20 cellular contexts compared by ENCODE assay signal in the genomic region with DNA sequence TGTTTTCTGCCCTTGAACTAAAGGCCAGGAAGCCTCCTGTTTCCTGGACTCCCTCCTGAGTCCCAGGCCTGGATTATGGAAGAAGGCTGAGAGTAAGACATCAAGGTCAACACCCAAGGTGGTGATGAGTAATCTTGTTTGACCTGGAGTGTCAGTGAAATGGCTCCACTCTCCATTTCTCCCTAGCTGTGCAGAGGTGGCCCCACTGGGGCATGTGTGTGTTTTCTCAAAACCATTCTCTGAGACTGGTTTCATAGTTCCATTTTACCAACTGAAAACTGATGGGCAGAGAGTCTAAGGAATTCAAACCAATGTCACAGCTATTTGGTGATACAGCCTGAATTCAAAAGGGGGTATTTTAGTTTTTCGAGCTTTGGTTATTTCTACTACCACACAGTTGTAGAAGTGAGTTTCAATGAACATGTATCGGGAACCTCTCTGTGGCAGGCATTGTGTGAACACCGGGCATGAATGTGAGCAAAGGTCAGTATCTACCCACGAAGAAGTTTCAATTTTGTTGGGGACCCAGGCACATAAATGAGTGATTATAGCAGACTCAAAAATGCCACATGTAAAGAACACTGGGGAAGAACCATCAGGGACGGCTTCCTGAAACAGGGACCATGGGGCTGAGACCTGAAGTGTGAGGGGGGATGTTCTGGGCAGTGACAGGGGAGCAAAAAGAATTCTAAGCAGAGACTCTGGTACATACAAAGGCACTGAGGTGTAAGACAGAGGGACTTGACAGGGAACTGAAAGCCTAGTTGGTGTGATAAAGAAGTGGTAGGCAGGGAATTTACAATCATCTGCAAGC.
A peak's percentile ranks its signal among the peaks of the same experiment; 100 is the strongest.
DNase-seq lines count a peak whose midpoint lies in the region; ATAC-seq, FAIRE-seq and TF ChIP-seq lines count a peak whose summit lies in the region.
"Had no signal": no experiment of that assay in that cellular context is flagged by ENCODE, and none has a peak within 500 bp of the region (broad histone marks: within the 10 kb centered on the region; RNA-seq: fewer than 3 reads in every experiment).

No MANE protein-coding gene starts in this region.

- H3K27me3 ChIP-seq in layer of hippocampus (ENCODE audit: control insufficient read depth, insufficient read depth, low read length) = no peaks in the 10 kb centered on the region

- no peak for TF ChIP-seq POLR2A in GM12891 (IDR thresholded peaks at IDR 0.05; ENCODE audit: low read depth, low read length)

- DNase-seq in CD1c-positive myeloid dendritic cell (ENCODE audit: extremely low spot score) (peak; percentile 31), epidermal melanocyte (ENCODE audit: insufficient read length, low spot score) (no peak), middle frontal gyrus (ENCODE audit: extremely low spot score, low spot score) (no peak), GM12891 (ENCODE audit: insufficient read length, low spot score) (no peak)
- DNase-seq: C1 segment of cervical spinal cord, DMS 273 treated with DMSO at 0.1 percent for 48 hours, GDM1, KBM-7, NCI-H1092, NCI-H146, NCI-H2107, NCI-H2227 treated with DMSO at 0.1 percent for 48 hours, NCI-H524 treated with DMSO at 0.1 percent for 48 hours, Right ventricle myocardium superior had no signal

- ATAC-seq in GM18907 (IDR thresholded peaks at IDR 0.05; ENCODE audit: unreplicated experiment) = peak; percentile 49
- peak; percentile 85 for ATAC-seq in HG02798 (IDR thresholded peaks at IDR 0.05; ENCODE audit: poor library complexity, unreplicated experiment)
- no peak for ATAC-seq in HG03457 (IDR thresholded peaks at IDR 0.05; ENCODE audit: unreplicated experiment)

- H3K27ac ChIP-seq in layer of hippocampus (ENCODE audit: low read depth, low read length) = peak overlapping the region; percentile 5
- H3K27ac ChIP-seq: SK-N-MC had no signal

- FAIRE-seq in GM12891 (lab: Jason Lieb, UNC) = no peak
- FAIRE-seq: RCC 7860 had no signal

TF ChIP-seq in GM12891, 5 proteins besides CTCF, POLR2A, EP300 and RAD21:
- TF ChIP-seq PAX5 (IDR thresholded peaks at IDR 0.05; ENCODE audit: insufficient read depth, low read length, severe bottlenecking) (no peak), POU2F2 (IDR thresholded peaks at IDR 0.05; ENCODE audit: low read depth, low read length) (no peak), SPI1 (IDR thresholded peaks at IDR 0.05; ENCODE audit: low read depth, low read length) (no peak), POLR2AphosphoS5 (IDR thresholded peaks at IDR 0.05; ENCODE audit: low read depth, low read length) (no peak), TAF1 (IDR thresholded peaks at IDR 0.05; ENCODE audit: low read depth, low read length) (no peak)
